In the genomic region with DNA sequence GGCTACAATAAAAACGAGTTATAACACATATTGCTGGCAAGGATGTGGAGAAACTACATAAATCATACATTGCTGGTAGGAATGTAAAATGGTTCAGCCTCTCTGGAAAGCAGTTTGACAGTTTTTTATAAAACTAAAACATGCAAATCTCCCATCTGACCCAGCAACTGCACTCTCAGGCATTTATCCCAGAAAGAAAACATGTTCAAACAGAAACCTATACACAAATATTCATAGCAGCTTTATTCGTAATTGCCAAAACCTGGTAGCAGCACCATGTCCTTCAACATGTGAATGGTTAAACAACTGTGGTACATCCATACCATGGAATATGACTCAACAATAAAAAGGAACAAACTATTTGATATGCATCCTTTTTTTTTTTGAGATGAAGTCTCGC, we compare ENCODE assay signal across 23 cellular contexts.
"Had no signal": no experiment of that assay in that cellular context is flagged by ENCODE, and none has a peak within 500 bp of the region (broad histone marks: within the 10 kb centered on the region; RNA-seq: fewer than 3 reads in every experiment).

No MANE protein-coding gene starts in this region.

- H3K4me2 ChIP-seq: hepatocyte, neural progenitor cell had no signal

- H2AFZ ChIP-seq: hepatocyte, neural progenitor cell had no signal

- H3K4me1 ChIP-seq: neural progenitor cell, right atrium auricular region had no signal

- H3K9me3 Mint-ChIP-seq: natural killer cell treated with Interleukin-12 subunit alpha and Interleukin-12 subunit beta and Interleukin-15 and Interleukin-18, amount 100 ng/mL, for 72 hours; neural progenitor cell had no signal

- H3K27me3 Mint-ChIP-seq: natural killer cell treated with Interleukin-12 subunit alpha and Interleukin-12 subunit beta and Interleukin-15 and Interleukin-18, amount 100 ng/mL, for 72 hours had no signal

- H3K36me3 Mint-ChIP-seq: natural killer cell treated with Interleukin-12 subunit alpha and Interleukin-12 subunit beta and Interleukin-15 and Interleukin-18, amount 100 ng/mL, for 72 hours; neural progenitor cell had no signal

- H3K9me3 ChIP-seq: lower lobe of right lung, ovary, right atrium auricular region, sigmoid colon, stomach, thoracic aorta had no signal

- H3K4me3 ChIP-seq: dorsolateral prefrontal cortex, hepatocyte, lower lobe of right lung, neural progenitor cell, ovary, right atrium auricular region, sigmoid colon, stomach, thoracic aorta had no signal

- H3K4me3 Mint-ChIP-seq: natural killer cell treated with Interleukin-12 subunit alpha and Interleukin-12 subunit beta and Interleukin-15 and Interleukin-18, amount 100 ng/mL, for 72 hours; neural progenitor cell had no signal

- H3K27ac ChIP-seq: dorsolateral prefrontal cortex, hepatocyte, lower lobe of right lung, neural progenitor cell, ovary, right atrium auricular region, sigmoid colon, stomach, thoracic aorta had no signal

- H3K79me2 ChIP-seq: hepatocyte had no signal

- H3K27me3 ChIP-seq: dorsolateral prefrontal cortex, hepatocyte, neural progenitor cell, ovary, right atrium auricular region, sigmoid colon, stomach had no signal

- H3K27ac Mint-ChIP-seq: natural killer cell treated with Interleukin-12 subunit alpha and Interleukin-12 subunit beta and Interleukin-15 and Interleukin-18, amount 100 ng/mL, for 72 hours; neural progenitor cell had no signal

- H3K9ac ChIP-seq: neural progenitor cell had no signal

- DNase-seq: cortex of kidney; dorsolateral prefrontal cortex; effector CD8-positive, alpha-beta T cell; foreskin melanocyte; head of caudate nucleus; kidney glomerular epithelial cell; lower lobe of right lung; mesenchymal stem cell; midbrain; nucleus accumbens; ovary; sigmoid colon; small intestine; stimulated activated CD4-positive, alpha-beta T cell treated with anti-CD3 and anti-CD28 coated beads, Interleukin-12 subunit alpha, Interleukin-12 subunit beta, amount 100 ng/mL, for 4 hours; stimulated activated naive CD4-positive, alpha-beta T cell; stomach; substantia nigra; trophoblast cell had no signal

- ATAC-seq: lower lobe of right lung; natural killer cell treated with Interleukin-12 subunit alpha and Interleukin-12 subunit beta and Interleukin-15 and Interleukin-18, amount 100 ng/mL, for 72 hours had no signal

- FAIRE-seq: small intestine had no signal

- H3K36me3 ChIP-seq: lower lobe of right lung, neural progenitor cell, ovary, right atrium auricular region, sigmoid colon, stomach, thoracic aorta had no signal
